Comparison of ENCODE assay signal across 2 cellular contexts in genomic region chr9:107653263-107653821, GRCh38.
TF ChIP-seq lines count a peak whose summit lies in the region.

No MANE protein-coding gene starts in this region.

TF ChIP-seq in H1, 55 proteins besides CTCF, POLR2A, EP300 and RAD21 (continued from another document):
- TF ChIP-seq JUN (IDR thresholded peaks at IDR 0.05; ENCODE audit: low read depth, low read length) (no peak), NRF1 (IDR thresholded peaks at IDR 0.05; ENCODE audit: low read depth, low read length) (no peak), SP1 (IDR thresholded peaks at IDR 0.05; ENCODE audit: low read depth, low read length) (no peak), EGR1 (IDR thresholded peaks at IDR 0.05; ENCODE audit: borderline replicate concordance, low read depth, low read length) (no peak), ZNF274 (IDR thresholded peaks at IDR 0.05; ENCODE audit: borderline replicate concordance, extremely low read depth, low read length) (no peak)

TF ChIP-seq in SK-N-SH, 30 proteins besides CTCF, POLR2A, EP300 and RAD21 (continued from another document):
- TF ChIP-seq MXI1 (IDR thresholded peaks at IDR 0.05; ENCODE audit: low read depth, low read length) (no peak), GATA2 (CRISPR knock-in tag; IDR thresholded peaks at IDR 0.05) (no peak), REST (IDR thresholded peaks at IDR 0.05; ENCODE audit: low read depth, low read length) (no peak), NFIC (IDR thresholded peaks at IDR 0.05; ENCODE audit: borderline replicate concordance) (no peak), FOSL2 (IDR thresholded peaks at IDR 0.05; ENCODE audit: borderline replicate concordance, low read depth) (no peak), MAX (IDR thresholded peaks at IDR 0.05; ENCODE audit: low read depth) (no peak), TEAD4 (IDR thresholded peaks at IDR 0.05; ENCODE audit: borderline replicate concordance, insufficient read depth) (no peak)
